ENCODE assay signal across 2 cellular contexts in genomic region chr2:64145119-64145518, GRCh38.
TF ChIP-seq lines count a peak whose summit lies in the region.

No MANE protein-coding gene starts in this region.

TF ChIP-seq in HepG2, 621 proteins besides CTCF, POLR2A, EP300 and RAD21:
- TF ChIP-seq E2F5 (CRISPR knock-in tag; conservative IDR thresholded peaks at IDR 0.05) (no peak), YEATS4 (CRISPR knock-in tag; IDR thresholded peaks at IDR 0.05; ENCODE audit: borderline replicate concordance) (0 out of 2 replicates have a peak, but pooled peaks have one; percentile 7), TCF7L2 (IDR thresholded peaks at IDR 0.05; ENCODE audit: low read depth, low read length) (no peak), NFIC (IDR thresholded peaks at IDR 0.05; ENCODE audit: low read length) (no peak), ZMYM2 (CRISPR knock-in tag; IDR thresholded peaks at IDR 0.05) (no peak), MAZ (IDR thresholded peaks at IDR 0.05; ENCODE audit: borderline replicate concordance, low read depth, low read length) (no peak), MAZ (CRISPR knock-in tag; IDR thresholded peaks at IDR 0.05; ENCODE audit: low read depth) (no peak)
- TF ChIP-seq, protein P1, sequence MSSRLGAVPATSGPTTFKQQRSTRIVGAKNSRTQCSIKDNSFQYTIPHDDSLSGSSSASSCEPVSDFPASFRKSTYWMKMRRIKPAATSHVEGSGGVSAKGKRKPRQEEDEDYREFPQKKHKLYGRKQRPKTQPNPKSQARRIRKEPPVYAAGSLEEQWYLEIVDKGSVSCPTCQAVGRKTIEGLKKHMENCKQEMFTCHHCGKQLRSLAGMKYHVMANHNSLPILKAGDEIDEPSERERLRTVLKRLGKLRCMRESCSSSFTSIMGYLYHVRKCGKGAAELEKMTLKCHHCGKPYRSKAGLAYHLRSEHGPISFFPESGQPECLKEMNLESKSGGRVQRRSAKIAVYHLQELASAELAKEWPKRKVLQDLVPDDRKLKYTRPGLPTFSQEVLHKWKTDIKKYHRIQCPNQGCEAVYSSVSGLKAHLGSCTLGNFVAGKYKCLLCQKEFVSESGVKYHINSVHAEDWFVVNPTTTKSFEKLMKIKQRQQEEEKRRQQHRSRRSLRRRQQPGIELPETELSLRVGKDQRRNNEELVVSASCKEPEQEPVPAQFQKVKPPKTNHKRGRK (CRISPR knock-in tag; IDR thresholded peaks at IDR 0.05) = no peak

TF ChIP-seq in GM12878, 131 proteins besides CTCF, POLR2A, EP300 and RAD21:
- TF ChIP-seq TCF12 (IDR thresholded peaks at IDR 0.05; ENCODE audit: low read depth, low read length) = no peak
- no peak for TF ChIP-seq MEF2A (IDR thresholded peaks at IDR 0.05; ENCODE audit: insufficient read depth, low read depth, low read length)
- no peak for TF ChIP-seq SPI1 (IDR thresholded peaks at IDR 0.05; ENCODE audit: borderline replicate concordance, insufficient read depth, low read depth, low read length)
- no peak for TF ChIP-seq PML (IDR thresholded peaks at IDR 0.05; ENCODE audit: low read length)
- TF ChIP-seq DPF2 (IDR thresholded peaks at IDR 0.05) = no peak
- no peak for TF ChIP-seq MYC (IDR thresholded peaks at IDR 0.05; ENCODE audit: insufficient read depth, insufficient read length, insufficient replicate concordance, low read length, severe bottlenecking)
- no peak for TF ChIP-seq CEBPB (IDR thresholded peaks at IDR 0.05; ENCODE audit: borderline replicate concordance in 1 of 2, low read depth in 2 of 2, low read length in 2 of 2)
- TF ChIP-seq TCF3 (IDR thresholded peaks at IDR 0.05; ENCODE audit: borderline replicate concordance, insufficient read depth, low read depth, low read length) = no peak
